1 cellular context compared by ENCODE assay signal in the genomic region with DNA sequence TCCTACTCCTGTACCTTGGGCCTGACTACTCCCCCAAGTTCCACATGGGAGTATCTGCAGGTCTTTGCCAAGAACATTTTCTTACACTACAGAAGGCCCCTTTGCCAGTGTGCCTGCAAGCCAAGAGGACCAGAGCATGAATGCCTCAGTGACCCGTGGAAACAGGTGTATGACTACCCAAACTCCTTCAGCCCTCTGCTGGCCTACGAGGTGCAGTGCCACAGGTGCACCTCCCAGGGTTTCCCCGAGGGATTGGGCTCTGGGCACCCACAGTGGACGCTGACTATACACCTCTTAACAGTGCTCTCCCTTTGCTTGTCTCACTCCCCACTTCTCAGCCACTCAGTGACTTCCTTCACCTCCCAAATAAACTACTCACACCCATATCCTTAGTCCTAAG.
TF ChIP-seq lines count a peak whose summit lies in the region.

No MANE protein-coding gene starts in this region.

TF ChIP-seq in SK-N-SH treated with all-trans-retinoic acid at 6 μM for 48 hours, 23 proteins besides CTCF, POLR2A, EP300 and RAD21 (continued from another document):
- no peak for TF ChIP-seq CREB5 (CRISPR knock-in tag; IDR thresholded peaks at IDR 0.05; ENCODE audit: low read depth)
- no peak for TF ChIP-seq GLIS3 (CRISPR knock-in tag; IDR thresholded peaks at IDR 0.05)
